In genomic region chr1:67966001-67966665, GRCh38 we compare ENCODE assay signal across 8 cellular contexts.
"Had no signal": no experiment of that assay in that cellular context is flagged by ENCODE, and none has a peak within 500 bp of the region (broad histone marks: within the 10 kb centered on the region; RNA-seq: fewer than 3 reads in every experiment).

No MANE protein-coding gene starts in this region.

- FAIRE-seq: H1, H54, K562 had no signal

- H3K4me3 ChIP-seq: GM23338, K562 had no signal

- DNase-seq: H9, HCEC 1CT, IMR-90 had no signal

- ATAC-seq: GM23338, K562 had no signal

- H3K4me2 ChIP-seq: GM23338 had no signal

- H2AFZ ChIP-seq: GM23338 had no signal

- H3K27ac ChIP-seq: HL-60 had no signal
